Comparison of ENCODE assay signal across 16 cellular contexts in the genomic region with DNA sequence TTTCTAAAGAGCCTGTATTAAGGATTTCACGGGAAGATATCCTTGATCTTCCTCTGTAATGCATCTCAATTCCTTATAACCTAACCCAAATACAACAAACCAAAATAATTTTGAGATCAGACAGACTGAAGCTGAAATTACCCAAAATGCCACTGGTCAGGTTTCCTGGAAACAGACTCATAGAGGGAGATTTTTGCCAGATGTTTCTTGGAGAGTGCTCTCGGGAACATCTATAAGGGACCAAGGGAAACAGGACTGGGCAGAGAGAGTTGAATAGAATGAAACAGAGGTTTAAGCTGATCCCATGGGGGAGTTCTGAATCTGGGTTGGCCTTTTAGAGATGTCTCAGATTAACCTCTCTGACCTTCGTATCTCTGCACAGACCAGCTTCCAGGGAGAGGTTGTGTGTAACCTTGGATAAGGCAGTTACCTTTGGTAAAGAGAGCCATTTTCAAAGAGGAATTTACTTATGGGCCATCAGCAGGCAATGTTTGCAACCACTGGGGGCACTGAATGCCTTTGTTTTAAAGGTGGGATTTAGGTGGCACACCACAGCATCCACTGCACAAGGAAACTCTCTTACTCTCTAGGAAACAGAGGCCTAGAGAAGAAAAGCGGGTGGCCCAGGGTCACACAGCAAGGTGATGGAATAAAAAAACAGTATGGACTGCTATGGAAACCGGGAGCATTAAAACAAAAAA.
DNase-seq lines count a peak whose midpoint lies in the region; ATAC-seq, FAIRE-seq and TF ChIP-seq lines count a peak whose summit lies in the region.
"Had no signal": no experiment of that assay in that cellular context is flagged by ENCODE, and none has a peak within 500 bp of the region (broad histone marks: within the 10 kb centered on the region; RNA-seq: fewer than 3 reads in every experiment).

No MANE protein-coding gene starts in this region.

- H3K27ac Mint-ChIP-seq in memory B cell = peak overlapping the region; percentile 76
- H3K27ac Mint-ChIP-seq: activated CD4-positive, alpha-beta memory T cell treated with anti-CD3 and anti-CD28 coated beads, Interleukin-2, amount 10 ng/mL, durations not matched to agents 7 days and 5 days; nephron progenitor cell; T-helper 2 cell treated with Interferon-gamma antibody and Interleukin-4, amounts not matched to agents 5 μg/mL and 100 μg/mL, for 36 hours had no signal

- H3K9me3 Mint-ChIP-seq in memory B cell = peaks cover 1% of the 10 kb centered on the region

- TF ChIP-seq POLR2A in GM12892 (IDR thresholded peaks at IDR 0.05; ENCODE audit: low read depth, low read length) = no peak

- ATAC-seq in memory B cell (ENCODE audit: low read depth) = no peak
- no peak for ATAC-seq in HG03159 (IDR thresholded peaks at IDR 0.05; ENCODE audit: unreplicated experiment)

- no peaks in the 10 kb centered on the region for H3K27me3 ChIP-seq in adipocyte (replicated peaks; ENCODE audit: control insufficient read depth, insufficient read depth, low read length)

- H3K27me3 Mint-ChIP-seq in memory B cell = no peaks in the 10 kb centered on the region
- H3K27me3 Mint-ChIP-seq: activated CD4-positive, alpha-beta memory T cell treated with anti-CD3 and anti-CD28 coated beads, Interleukin-2, amount 10 ng/mL, durations not matched to agents 7 days and 5 days had no signal

- H3K36me3 ChIP-seq in adipocyte (ENCODE audit: control insufficient read depth, insufficient read depth, low read length, severe bottlenecking) = no peaks in the 10 kb centered on the region

- no peak for TF ChIP-seq CTCF in AG10803 (conservative IDR thresholded peaks at IDR 0.05; ENCODE audit: low read length)

- H3K36me3 Mint-ChIP-seq in memory B cell = no peaks in the 10 kb centered on the region

- H3K4me3 Mint-ChIP-seq in memory B cell = no peak overlapping the region
- H3K4me3 Mint-ChIP-seq: activated CD4-positive, alpha-beta memory T cell treated with anti-CD3 and anti-CD28 coated beads, Interleukin-2, amount 10 ng/mL, durations not matched to agents 7 days and 5 days; nephron progenitor cell; T-helper 2 cell treated with Interferon-gamma antibody and Interleukin-4, amounts not matched to agents 5 μg/mL and 100 μg/mL, for 36 hours had no signal

- H3K4me3 ChIP-seq in AG10803 (ENCODE audit: low read length) = no peak overlapping the region
- H3K4me3 ChIP-seq in adipocyte (ENCODE audit: low read length) = no peak overlapping the region

- peaks cover 31% of the 10 kb centered on the region for H3K4me1 ChIP-seq in adipocyte (ENCODE audit: control insufficient read depth, insufficient read depth, low read length)

- H3K4me1 Mint-ChIP-seq in memory B cell = peaks cover 45% of the 10 kb centered on the region

- FAIRE-seq in GM12892 (lab: Jason Lieb, UNC) = peak; percentile 67
- FAIRE-seq: G401.6, keratinocyte had no signal

- no peaks in the 10 kb centered on the region for H3K9me3 ChIP-seq in adipocyte (ENCODE audit: control insufficient read depth, low read length)

- peak; percentile 30 for DNase-seq in AG10803 (ENCODE audit: low read depth)
- DNase-seq in GM12892 (ENCODE audit: insufficient read length) = no peak
- DNase-seq in adipocyte (ENCODE audit: low read depth) = peak; percentile 37
- DNase-seq in memory B cell (ENCODE audit: low spot score in 2 of 2) = no peak
- DNase-seq in NCI-H69 (lab: John Stamatoyannopoulos, UW) = no peak
- no peak for DNase-seq in A172 (ENCODE audit: low spot score)
- no peak for DNase-seq in HuH-7.5 (ENCODE audit: low spot score)
- DNase-seq: activated CD4-positive, alpha-beta memory T cell treated with anti-CD3 and anti-CD28 coated beads, Interleukin-2, amount 10 ng/mL, durations not matched to agents 7 days and 5 days; activated naive CD4-positive, alpha-beta T cell; AML-193; NCI-H1694; nephron progenitor cell had no signal

- H3K9ac ChIP-seq in adipocyte (ENCODE audit: low read length) = no peak overlapping the region

Comparison
In these comparisons a context has a peak if more than half of its experiments do, and no peak if none do; other contexts are left out.
1. DNase-seq: peak in AG10803 (single experiment) and adipocyte (single experiment); none in GM12892 (single experiment), memory B cell (0 of 2), NCI-H69 (single experiment), A172 (single experiment) and HuH-7.5 (single experiment).